In genomic region chr13:113433391-113433916, GRCh38 we compare ENCODE assay signal across 23 cellular contexts.
"Had no signal": no experiment of that assay in that cellular context is flagged by ENCODE, and none has a peak within 500 bp of the region (broad histone marks: within the 10 kb centered on the region; RNA-seq: fewer than 3 reads in every experiment).

No MANE protein-coding gene starts in this region.

- H3K9me2 ChIP-seq: SK-N-SH had no signal

- H3K36me3 ChIP-seq: brain microvascular endothelial cell, cardiac muscle cell, MG63, SJCRH30 had no signal

- H3K9me3 ChIP-seq: MG63, SJCRH30, SK-N-SH had no signal

- H3K27ac ChIP-seq: brain microvascular endothelial cell, cardiac muscle cell, KMS-11, PC-9, VCaP had no signal

- DNase-seq: activated CD4-positive, alpha-beta memory T cell treated with anti-CD3 and anti-CD28 coated beads, Interleukin-2, amount 10 ng/mL, durations not matched to agents 7 days and 5 days; activated CD4-positive, alpha-beta T cell treated with anti-CD3 and anti-CD28 coated beads for 36 hours; activated CD4-positive, alpha-beta T cell treated with anti-CD3 and anti-CD28 coated beads, Interleukin-2, amount 50 U/mL, for 1 hour; activated gamma-delta T cell; activated naive CD4-positive, alpha-beta T cell treated with anti-CD3 and anti-CD28 coated beads for 36 hours; activated T-cell treated with anti-CD3 and anti-CD28 coated beads for 4 hours; activated T-cell treated with anti-CD3 and anti-CD28 coated beads, Interleukin-2, amount 50 U/mL, for 48 hours; brain microvascular endothelial cell; MG63; MV-4-11; NCI-H1092 treated with DMSO at 0.1 percent for 48 hours; NCI-H1417 treated with DMSO at 0.1 percent for 48 hours; NCI-H187; NCI-H2081; NCI-H524; PC-9; SK-N-SH; T-helper 1 cell had no signal

- ATAC-seq: activated CD4-positive, alpha-beta T cell treated with anti-CD3 and anti-CD28 coated beads for 36 hours; activated T-helper 17 cell treated with anti-CD3 and anti-CD28 coated beads, Interleukin-2, amount 50 U/mL, for 72 hours had no signal

- H3K4me2 ChIP-seq: KMS-11, PC-9, SK-N-SH had no signal

- H2AFZ ChIP-seq: PC-9 had no signal

- H3K4me3 ChIP-seq: cardiac muscle cell, MG63, PC-9 had no signal

- H3K27me3 ChIP-seq: brain microvascular endothelial cell, cardiac muscle cell, MG63, SJCRH30 had no signal

- H3K9ac ChIP-seq: KMS-11, SK-N-SH had no signal
